In genomic region chr12:125099407-125099779, GRCh38 we compare ENCODE assay signal across 16 cellular contexts. TPM values are rescaled to one million over a fixed set of nuclear protein-coding genes. Genes with fewer than 3 reads are reported as not detected.
DNase-seq lines count a peak whose midpoint lies in the region; ATAC-seq, FAIRE-seq and TF ChIP-seq lines count a peak whose summit lies in the region.
"Had no signal": no experiment of that assay in that cellular context is flagged by ENCODE, and none has a peak within 500 bp of the region (broad histone marks: within the 10 kb centered on the region; RNA-seq: fewer than 3 reads in every experiment).

No MANE protein-coding gene starts in this region.

- H3K36me3 Mint-ChIP-seq in activated CD8-positive, alpha-beta T cell treated with anti-CD3 and anti-CD28 coated beads, Interleukin-2, amount 10 ng/mL, durations not matched to agents 7 days and 5 days (ENCODE audit: low read depth), result peaks cover 13% of the 10 kb centered on the region
- H3K36me3 Mint-ChIP-seq in activated CD8-positive, alpha-beta T cell treated with anti-CD3 and anti-CD28 coated beads for 36 hours (ENCODE audit: low read depth), result peaks cover 11% of the 10 kb centered on the region

- H3K27me3 Mint-ChIP-seq in activated CD8-positive, alpha-beta T cell treated with anti-CD3 and anti-CD28 coated beads, Interleukin-2, amount 10 ng/mL, durations not matched to agents 7 days and 5 days (ENCODE audit: low read depth), result no peaks in the 10 kb centered on the region
- no peaks in the 10 kb centered on the region for H3K27me3 Mint-ChIP-seq in activated CD8-positive, alpha-beta T cell treated with anti-CD3 and anti-CD28 coated beads for 36 hours
- H3K27me3 Mint-ChIP-seq: CD4-positive, alpha-beta T cell; IgD-negative memory B cell had no signal

- no peaks in the 10 kb centered on the region for H3K9me3 ChIP-seq in hepatocyte (ENCODE audit: low read depth)
- H3K9me3 ChIP-seq in small intestine (ENCODE audit: control insufficient read depth, low read depth), result no peaks in the 10 kb centered on the region
- H3K9me3 ChIP-seq: HAP-1 had no signal

- CTCF ChIA-PET in activated CD8-positive, alpha-beta T cell treated with anti-CD3 and anti-CD28 coated beads, Interleukin-2, amount 10 ng/mL, durations not matched to agents 7 days and 5 days (lab: Charles Lee), result interaction anchor here (1.0 kb wide), 1 partner anchor 193 kb away, joined by 3 read pairs; no protein-coding TSS in a partner anchor
- CTCF ChIA-PET in activated CD8-positive, alpha-beta T cell treated with anti-CD3 and anti-CD28 coated beads for 36 hours (lab: Charles Lee), result no interaction called here
- CTCF ChIA-PET in RWPE1 (lab: Yijun Ruan, JAX), result no interaction called here

- no peak for FAIRE-seq in small intestine (lab: Jason Lieb, UNC)

- no peak for ATAC-seq in activated CD8-positive, alpha-beta T cell treated with anti-CD3 and anti-CD28 coated beads, Interleukin-2, amount 10 ng/mL, durations not matched to agents 7 days and 5 days
- ATAC-seq in activated CD8-positive, alpha-beta T cell treated with anti-CD3 and anti-CD28 coated beads for 36 hours, result no peak
- no peak for ATAC-seq in HG02623 (IDR thresholded peaks at IDR 0.05; ENCODE audit: unreplicated experiment)

- intact Hi-C loops in activated CD8-positive, alpha-beta T cell treated with anti-CD3 and anti-CD28 coated beads for 36 hours (cut with micrococcal nuclease), result no loop called here

- no peaks in the 10 kb centered on the region for H3K36me3 ChIP-seq in hepatocyte (replicated peaks; ENCODE audit: insufficient read depth, low read depth)
- peaks cover 2 to 7% of the 10 kb centered on the region in 2 donors for H3K36me3 ChIP-seq in small intestine (ENCODE audit: control insufficient read depth in 2 of 2, insufficient read depth in 2 of 2, low read length in 2 of 2)

- POLR2A ChIA-PET in activated CD8-positive, alpha-beta T cell treated with anti-CD3 and anti-CD28 coated beads, Interleukin-2, amount 10 ng/mL, durations not matched to agents 7 days and 5 days (lab: Charles Lee), result no interaction called here
- POLR2A ChIA-PET in activated CD8-positive, alpha-beta T cell treated with anti-CD3 and anti-CD28 coated beads for 36 hours (lab: Charles Lee), result no interaction called here
- POLR2A ChIA-PET in RWPE1 (lab: Yijun Ruan, JAX; ENCODE audit: low non-redundant PET), result no interaction called here

- WGBS in hepatocyte (ENCODE audit: low lambda C conversion rate, missing lambda C conversion rate), result 92% methylated on average over 7 of the region's 7 CpGs
- 68 to 87% (median 77%) methylated on average over 7 of the region's 7 CpGs for WGBS in small intestine, 3 donors

- DNase-seq in activated CD8-positive, alpha-beta T cell treated with anti-CD3 and anti-CD28 coated beads, Interleukin-2, amount 10 ng/mL, durations not matched to agents 7 days and 5 days, result no peak
- no peak for DNase-seq in activated CD8-positive, alpha-beta T cell treated with anti-CD3 and anti-CD28 coated beads for 36 hours
- no peak for DNase-seq in RWPE1 (ENCODE audit: low spot score)
- DNase-seq in hepatocyte (ENCODE audit: low spot score), result no peak
- peak; percentile 70 for DNase-seq in small intestine
- no peak for DNase-seq in hypothalamus (lab: John Stamatoyannopoulos, UW)
- no peak for DNase-seq in NCI-H2196 treated with DMSO at 0.1 percent for 48 hours (lab: John Stamatoyannopoulos, UW; ENCODE audit: unreplicated experiment)
- DNase-seq: 8988T; AML-193; C1 segment of cervical spinal cord; CD4-positive, alpha-beta T cell; DMS79; GOT3 had no signal

- no peaks in the 10 kb centered on the region for H3K9me3 Mint-ChIP-seq in activated CD8-positive, alpha-beta T cell treated with anti-CD3 and anti-CD28 coated beads, Interleukin-2, amount 10 ng/mL, durations not matched to agents 7 days and 5 days (ENCODE audit: insufficient read depth)
- no peaks in the 10 kb centered on the region for H3K9me3 Mint-ChIP-seq in activated CD8-positive, alpha-beta T cell treated with anti-CD3 and anti-CD28 coated beads for 36 hours
- H3K9me3 Mint-ChIP-seq: CD4-positive, alpha-beta T cell; IgD-negative memory B cell had no signal

- H3K4me1 ChIP-seq in hepatocyte (ENCODE audit: insufficient read depth), result peaks cover 3% of the 10 kb centered on the region
- H3K4me1 ChIP-seq in small intestine (ENCODE audit: control insufficient read depth in 2 of 2, insufficient read depth in 1 of 2, low read depth in 1 of 2, low read length in 1 of 2), result peaks cover 3 to 5% of the 10 kb centered on the region in 2 donors
- H3K4me1 ChIP-seq: HAP-1 had no signal

- no peak overlapping the region for H3K4me3 Mint-ChIP-seq in activated CD8-positive, alpha-beta T cell treated with anti-CD3 and anti-CD28 coated beads, Interleukin-2, amount 10 ng/mL, durations not matched to agents 7 days and 5 days
- no peak overlapping the region for H3K4me3 Mint-ChIP-seq in activated CD8-positive, alpha-beta T cell treated with anti-CD3 and anti-CD28 coated beads for 36 hours
- H3K4me3 Mint-ChIP-seq: CD4-positive, alpha-beta T cell had no signal

- H3K79me2 ChIP-seq in hepatocyte, result peaks cover 9% of the 10 kb centered on the region

- H3K4me2 ChIP-seq in hepatocyte, result no peak overlapping the region

- H3K9me2 ChIP-seq in hepatocyte (replicated peaks; ENCODE audit: insufficient read depth), result no peaks in the 10 kb centered on the region

- H2AFZ ChIP-seq in hepatocyte, result no peak overlapping the region

- H4K20me1 ChIP-seq in hepatocyte (ENCODE audit: insufficient read depth, poor library complexity, severe bottlenecking), result no peaks in the 10 kb centered on the region

- peaks cover 24% of the 10 kb centered on the region for H3K4me1 Mint-ChIP-seq in activated CD8-positive, alpha-beta T cell treated with anti-CD3 and anti-CD28 coated beads, Interleukin-2, amount 10 ng/mL, durations not matched to agents 7 days and 5 days (ENCODE audit: low read depth)
- H3K4me1 Mint-ChIP-seq in activated CD8-positive, alpha-beta T cell treated with anti-CD3 and anti-CD28 coated beads for 36 hours (ENCODE audit: low read depth), result peaks cover 15% of the 10 kb centered on the region

- H3K27me3 ChIP-seq in hepatocyte, result no peaks in the 10 kb centered on the region
- no peaks in the 10 kb centered on the region for H3K27me3 ChIP-seq in small intestine (ENCODE audit: control insufficient read depth in 2 of 2, insufficient read depth in 2 of 2, low read length in 2 of 2)

- TF ChIP-seq CTCF in activated CD8-positive, alpha-beta T cell treated with anti-CD3 and anti-CD28 coated beads for 36 hours (IDR thresholded peaks at IDR 0.05), result no peak
- TF ChIP-seq CTCF in RWPE1 (conservative IDR thresholded peaks at IDR 0.05; ENCODE audit: low read depth) (no peak), hepatocyte (IDR thresholded peaks at IDR 0.05; ENCODE audit: poor library complexity) (no peak)

- H3K4me3 ChIP-seq in hepatocyte (no peak overlapping the region), small intestine (ENCODE audit: low read depth in 1 of 2, low read length in 2 of 2) (no peak overlapping the region)
- H3K4me3 ChIP-seq: HAP-1 had no signal

- H3K27ac Mint-ChIP-seq in activated CD8-positive, alpha-beta T cell treated with anti-CD3 and anti-CD28 coated beads, Interleukin-2, amount 10 ng/mL, durations not matched to agents 7 days and 5 days, result peak overlapping the region; percentile 2
- no peak overlapping the region for H3K27ac Mint-ChIP-seq in activated CD8-positive, alpha-beta T cell treated with anti-CD3 and anti-CD28 coated beads for 36 hours
- H3K27ac Mint-ChIP-seq: CD4-positive, alpha-beta T cell; IgD-negative memory B cell had no signal

- H3K27ac ChIP-seq in RWPE1 (0 out of 2 replicates have a peak overlapping the region, but pooled peaks have one; percentile 4), hepatocyte (peak overlapping the region; percentile 48), small intestine (ENCODE audit: low read depth in 1 of 2, low read length in 1 of 2) (peak overlapping the region in 1 of 2 donors; percentile 12)

RNA-seq across cellular contexts. Expression of gene AACS, which starts 34.2 kb away (rescaled TPM):
- 10 to 100 TPM; 24.7 to 26.7 TPM for total RNA-seq in activated CD8-positive, alpha-beta T cell treated with anti-CD3 and anti-CD28 coated beads, Interleukin-2, amount 10 ng/mL, durations not matched to agents 7 days and 5 days
- total RNA-seq in activated CD8-positive, alpha-beta T cell treated with anti-CD3 and anti-CD28 coated beads for 36 hours, result 10 to 100 TPM; 15.7 to 17.6 TPM
- 20.6 and 24.2 TPM in 2 replicates for total RNA-seq in hepatocyte
- polyA plus RNA-seq in hepatocyte, result 33.2 and 34.0 TPM in 2 replicates
- polyA plus RNA-seq in small intestine, result 10 to 100 TPM; 21.1 to 35.9 (median 23.7) TPM
